Comparison of ENCODE assay signal across 8 cellular contexts in genomic region chr3:38136807-38137614, GRCh38. TPM values are rescaled to one million over a fixed set of nuclear protein-coding genes. Genes with fewer than 3 reads are reported as not detected.
A peak's percentile ranks its signal among the peaks of the same experiment; 100 is the strongest.
DNase-seq lines count a peak whose midpoint lies in the region; ATAC-seq, FAIRE-seq and TF ChIP-seq lines count a peak whose summit lies in the region.

Gene ACAA1, minus strand, starts transcription at chr3:38137127. Its CDS starts 92 bp downstream, at chr3:38137035.

- DNase-seq in GM12892 (ENCODE audit: insufficient read length) (peak; percentile 92), NCI-H146 (lab: John Stamatoyannopoulos, UW) (peak; percentile 98), T-helper 1 cell (peak; percentile 93 to 99 (median 95)), adrenal gland (peak; percentile 99 to 100 (median 100)), cardiac septum (ENCODE audit: low spot score) (peak; percentile 100), pons (ENCODE audit: low spot score) (peak; percentile 99), type B pancreatic cell (ENCODE audit: extremely low spot score, unreplicated experiment) (peak; percentile 98)

- no peaks in the 10 kb centered on the region for H3K27me3 ChIP-seq in adrenal gland

- peaks cover 43% of the 10 kb centered on the region for H3K4me1 Mint-ChIP-seq in type B pancreatic cell (ENCODE audit: unreplicated experiment)

- peak; percentile 94 for FAIRE-seq in GM12892 (lab: Jason Lieb, UNC)

- peak within 1 kb of the TSS; percentile 88 to 97 (median 93) for H3K27ac ChIP-seq in adrenal gland

- H3K9me3 ChIP-seq in adrenal gland (replicated peaks in 1 of 3), result no peaks in the 10 kb centered on the region

- H3K4me3 ChIP-seq in adrenal gland, result peak within 1 kb of the TSS; percentile 72 to 94 (median 81)

- intact Hi-C loops in adrenal gland (cut with DNase I) (no loop called here), cardiac septum (cut with DNase I) (loop anchor here (1.0 to 5.0 kb wide), 3 partner anchors 28 to 316 kb away; partner anchors contain the start of genes ACVR2B, OXSR1 and XYLB)

- peaks cover 0 to 43% of the 10 kb centered on the region in 2 donors for H3K36me3 ChIP-seq in adrenal gland (replicated peaks in 1 of 2)

- no peaks in the 10 kb centered on the region for H3K27me3 Mint-ChIP-seq in type B pancreatic cell

- ATAC-seq in HG02852 (IDR thresholded peaks at IDR 0.05; ENCODE audit: unreplicated experiment), result peak; percentile 88

- peaks cover 18 to 50% of the 10 kb centered on the region in 2 donors for H3K4me1 ChIP-seq in adrenal gland (replicated peaks in 1 of 2)

- TF ChIP-seq POLR2A in GM12892 (IDR thresholded peaks at IDR 0.05; ENCODE audit: low read depth, low read length) (peak; percentile 77), adrenal gland (IDR thresholded peaks at IDR 0.05) (peak; percentile 86 to 96)

- no peaks in the 10 kb centered on the region for H3K9me3 Mint-ChIP-seq in type B pancreatic cell

- peak in 1 of 6 experiments; percentile 26 for TF ChIP-seq CTCF in adrenal gland (IDR thresholded peaks at IDR 0.05)
- TF ChIP-seq CTCF in type B pancreatic cell (conservative IDR thresholded peaks at IDR 0.05), result no peak

- peak within 1 kb of the TSS; percentile 95 for H3K27ac Mint-ChIP-seq in type B pancreatic cell

- H3K36me3 Mint-ChIP-seq in type B pancreatic cell, result peaks cover 23% of the 10 kb centered on the region

- 0 to 1% (median 0%) methylated on average over 8 to 62 of the region's 62 CpGs for WGBS in adrenal gland, 4 donors

- H3K4me3 Mint-ChIP-seq in type B pancreatic cell, result peak within 1 kb of the TSS; percentile 92

RNA-seq across cellular contexts. Expression of gene ACAA1, which starts in this region (rescaled TPM):
- 40.3 TPM for polyA plus RNA-seq in GM12892 (2012; ENCODE audit: missing spikeins)
- total RNA-seq in adrenal gland, result 100 to 1,000 TPM in 6 of 8 donors, 10 to 100 TPM in 2; 83.6 to 150 (median 106) TPM
- 100 to 1,000 TPM in 2 of 3 donors, 10 to 100 TPM in 1; 75.8 to 200 (median 165) TPM for polyA plus RNA-seq in adrenal gland
- 86.8 TPM for total RNA-seq in cardiac septum
- total RNA-seq in type B pancreatic cell (ENCODE audit: low replicate concordance), result 81.2 and 118 TPM in 2 replicates

Comparison
In these comparisons a context has a peak if more than half of its experiments do, and no peak if none do; other contexts are left out.
1. Peak in every context shown above with its lines: DNase-seq, ATAC-seq, H3K4me3 ChIP-seq and H3K27ac ChIP-seq.